In genomic region chrX:34300871-34301270, GRCh38 we compare ENCODE assay signal across 9 cellular contexts.
A peak's percentile ranks its signal among the peaks of the same experiment; 100 is the strongest.
DNase-seq lines count a peak whose midpoint lies in the region; ATAC-seq and TF ChIP-seq lines count a peak whose summit lies in the region.
"Had no signal": no experiment of that assay in that cellular context is flagged by ENCODE, and none has a peak within 500 bp of the region (broad histone marks: within the 10 kb centered on the region; RNA-seq: fewer than 3 reads in every experiment).

No MANE protein-coding gene starts in this region.

- H3K36me3 ChIP-seq in PC-9 (ENCODE audit: low read depth) (no peaks in the 10 kb centered on the region), fibroblast of lung (ENCODE audit: control insufficient read depth, insufficient read depth, low read length) (no peaks in the 10 kb centered on the region), psoas muscle (ENCODE audit: insufficient read depth in 1 of 2, low read depth in 1 of 2) (no peaks in the 10 kb centered on the region)

- H3K4me1 ChIP-seq in H9 (ENCODE audit: insufficient read depth, low read length), result no peaks in the 10 kb centered on the region
- H3K4me1 ChIP-seq in PC-9 (replicated peaks; ENCODE audit: insufficient read depth), result no peaks in the 10 kb centered on the region
- H3K4me1 ChIP-seq in fibroblast of lung (ENCODE audit: control insufficient read depth, extremely low read depth, insufficient read depth, low read length), result no peaks in the 10 kb centered on the region
- H3K4me1 ChIP-seq in psoas muscle, result no peaks in the 10 kb centered on the region

- H3T11ph ChIP-seq in H9 (ENCODE audit: low read length), result no peak overlapping the region

- H3K23ac ChIP-seq in H9 (ENCODE audit: insufficient read length, low read depth, low read length), result no peak overlapping the region

- H3K4me2 ChIP-seq in H9 (ENCODE audit: insufficient read depth, insufficient read length, low read length), result no peak overlapping the region
- H3K4me2 ChIP-seq in PC-9, result no peak overlapping the region
- no peak overlapping the region for H3K4me2 ChIP-seq in fibroblast of lung (ENCODE audit: extremely low read depth, insufficient read depth, low read length)

- H3F3A ChIP-seq in PC-9 (ENCODE audit: insufficient read depth, low read depth), result no peaks in the 10 kb centered on the region

- BruUV-seq in PC-9 (replicated peaks; lab: Mats Ljungman, UMichigan), result no TSS peak

- peaks cover 49% of the 10 kb centered on the region for H3K27me3 Mint-ChIP-seq in H9 (ENCODE audit: low read depth)
- H3K27me3 Mint-ChIP-seq: CD4-positive, CD25-positive, alpha-beta regulatory T cell had no signal

- no peak overlapping the region for H2AFZ ChIP-seq in H9 (ENCODE audit: low read length)
- no peak overlapping the region for H2AFZ ChIP-seq in PC-9
- H2AFZ ChIP-seq in fibroblast of lung (ENCODE audit: low read length), result no peak overlapping the region

- no peak overlapping the region for H4K8ac ChIP-seq in H9 (replicated peaks; ENCODE audit: insufficient read length, low read depth, low read length)

- H2BK12ac ChIP-seq in H9 (ENCODE audit: insufficient read length, low read depth, low read length), result no peak overlapping the region

- no peak overlapping the region for H2AK5ac ChIP-seq in H9 (ENCODE audit: insufficient read length, low read length)

- WGBS in H9 (ENCODE audit: extremely low coverage, insufficient read length, low lambda C conversion rate), result no CpG with 5 or more reads among the region's 1 CpG
- WGBS in psoas muscle, 3 donors, result 0 to 6% (median 0%) methylated on average over 1 of the region's 1 CpG

- H3K27ac ChIP-seq in H9 (ENCODE audit: insufficient read length, low read depth, low read length) (no peak overlapping the region), PC-9 (no peak overlapping the region), fibroblast of lung (ENCODE audit: insufficient read depth, low read length) (no peak overlapping the region), psoas muscle (no peak overlapping the region)

- no peak overlapping the region for H3K27ac Mint-ChIP-seq in H9
- H3K27ac Mint-ChIP-seq: CD4-positive, CD25-positive, alpha-beta regulatory T cell had no signal

- DNase-seq in NCI-H1694 treated with DMSO at 0.1 percent for 48 hours (lab: John Stamatoyannopoulos, UW) (peak; percentile 17), NCI-H1694 (lab: John Stamatoyannopoulos, UW) (no peak), H9 (peak; percentile 46), PC-9 (peak in 1 of 2 experiments; percentile 15), fibroblast of lung (ENCODE audit: low read depth in 2 of 2) (peak; percentile 6 to 76), psoas muscle (no peak), ureter (ENCODE audit: low spot score) (no peak)

- no peak overlapping the region for H2BK20ac ChIP-seq in H9 (ENCODE audit: low read depth, low read length, poor library complexity, severe bottlenecking)

- no peak overlapping the region for H3K4me3 Mint-ChIP-seq in H9
- H3K4me3 Mint-ChIP-seq: CD4-positive, CD25-positive, alpha-beta regulatory T cell had no signal

- CTCF ChIA-PET in PC-9 (lab: Charles Lee), result no interaction called here

- intact Hi-C loops in PC-9 (cut with micrococcal nuclease; ENCODE audit: unreplicated experiment), result loop anchor here (1.0 kb wide), 1 partner anchor 867 kb away; no protein-coding TSS in a partner anchor
- intact Hi-C loops in psoas muscle (cut with DNase I), result loop anchor here (5.0 kb wide), 2 partner anchors 864 to 869 kb away; no protein-coding TSS in a partner anchor

- H3K9me2 ChIP-seq in PC-9 (ENCODE audit: insufficient read depth), result no peaks in the 10 kb centered on the region

- no peak overlapping the region for H3K4ac ChIP-seq in H9 (ENCODE audit: low read depth, low read length)

- H3K56ac ChIP-seq in H9 (ENCODE audit: insufficient read length, low read depth, low read length), result no peak overlapping the region

- no peak overlapping the region for H2BK15ac ChIP-seq in H9 (ENCODE audit: low read depth, low read length)

- POLR2A ChIA-PET in PC-9 (lab: Charles Lee; ENCODE audit: unreplicated experiment), result no interaction called here

- H3K9me3 Mint-ChIP-seq in H9, result peaks cover 0 to 54% of the 10 kb centered on the region in 2 experiments

- H3K23me2 ChIP-seq in H9 (ENCODE audit: insufficient read length, low read depth, low read length, poor library complexity, severe bottlenecking), result no peaks in the 10 kb centered on the region

- H4K5ac ChIP-seq in H9 (ENCODE audit: insufficient read length, low read depth, low read length), result no peak overlapping the region

- ATAC-seq in psoas muscle, result no peak
- no peak for ATAC-seq in HG02678 (IDR thresholded peaks at IDR 0.05; ENCODE audit: unreplicated experiment)

- H2BK120ac ChIP-seq in H9 (ENCODE audit: low read depth, low read length, poor library complexity, severe bottlenecking), result no peak overlapping the region

- peak; percentile 91 for TF ChIP-seq CTCF in H9 (conservative IDR thresholded peaks at IDR 0.05)
- TF ChIP-seq CTCF in PC-9 (conservative IDR thresholded peaks at IDR 0.05), result peak; percentile 81
- peak; percentile 32 to 55 for TF ChIP-seq CTCF in fibroblast of lung (conservative IDR thresholded peaks at IDR 0.05 in 1 of 2, IDR thresholded peaks at IDR 0.05 in 1 of 2; ENCODE audit: low read depth in 1 of 2, low read length in 2 of 2)
- TF ChIP-seq CTCF in psoas muscle (IDR thresholded peaks at IDR 0.05), result peak; percentile 59

- H3K4me1 Mint-ChIP-seq in H9, result peaks cover 4 to 7% of the 10 kb centered on the region in 2 experiments; a peak in 3 of 4 replicates
- H3K4me1 Mint-ChIP-seq: CD4-positive, CD25-positive, alpha-beta regulatory T cell had no signal

- no peak overlapping the region for H3K4me3 ChIP-seq in PC-9
- no peak overlapping the region for H3K4me3 ChIP-seq in fibroblast of lung (replicated peaks in 1 of 4; ENCODE audit: control extremely low read depth in 1 of 4, insufficient read depth in 1 of 4, low read depth in 3 of 4, low read length in 4 of 4)
- H3K4me3 ChIP-seq in psoas muscle, result no peak overlapping the region

- H3K9ac ChIP-seq in H9 (ENCODE audit: extremely low read depth, insufficient read length, low read length) (no peak overlapping the region), fibroblast of lung (ENCODE audit: insufficient read depth, low read length) (no peak overlapping the region)

- H3K79me2 ChIP-seq in H9 (ENCODE audit: insufficient read depth, low read length), result no peaks in the 10 kb centered on the region
- no peaks in the 10 kb centered on the region for H3K79me2 ChIP-seq in PC-9 (ENCODE audit: low read depth)
- H3K79me2 ChIP-seq in fibroblast of lung (ENCODE audit: control insufficient read depth, insufficient read depth, low read length), result no peaks in the 10 kb centered on the region

- no peak overlapping the region for H3K18ac ChIP-seq in H9 (ENCODE audit: insufficient read length, low read depth, low read length)

- H3K79me1 ChIP-seq in H9 (ENCODE audit: insufficient read depth, low read depth, low read length, poor library complexity, severe bottlenecking), result no peaks in the 10 kb centered on the region

- H3K36me3 Mint-ChIP-seq in H9 (ENCODE audit: insufficient read depth in 1 of 3, low read depth in 3 of 3), result no peaks in the 10 kb centered on the region
- H3K36me3 Mint-ChIP-seq: CD4-positive, CD25-positive, alpha-beta regulatory T cell had no signal

- H3K9me3 ChIP-seq in H9 (ENCODE audit: control insufficient read depth, low read depth, low read length), result no peaks in the 10 kb centered on the region
- no peaks in the 10 kb centered on the region for H3K9me3 ChIP-seq in PC-9 (ENCODE audit: insufficient read depth, low read depth)
- H3K9me3 ChIP-seq in fibroblast of lung (ENCODE audit: control insufficient read depth, insufficient read depth, low read depth, low read length), result no peaks in the 10 kb centered on the region
- no peaks in the 10 kb centered on the region for H3K9me3 ChIP-seq in psoas muscle

- H4K91ac ChIP-seq in H9 (ENCODE audit: insufficient read length, low read depth, low read length), result no peak overlapping the region

- H4K20me1 ChIP-seq in H9 (ENCODE audit: control insufficient read depth, insufficient read depth, insufficient read length) (no peaks in the 10 kb centered on the region), PC-9 (ENCODE audit: insufficient read depth) (no peaks in the 10 kb centered on the region), fibroblast of lung (ENCODE audit: control insufficient read depth, extremely low read depth, insufficient read depth, low read length) (no peaks in the 10 kb centered on the region)

- H3K14ac ChIP-seq in H9 (ENCODE audit: insufficient read depth, low read length), result no peak overlapping the region

- no peak overlapping the region for H2BK5ac ChIP-seq in H9 (ENCODE audit: insufficient read length, low read length)

- H3K27me3 ChIP-seq in H9 (ENCODE audit: insufficient read depth, low read length) (no peaks in the 10 kb centered on the region; the same call in 1 of the 2 replicates), PC-9 (ENCODE audit: insufficient read depth, low read depth) (no peaks in the 10 kb centered on the region), fibroblast of lung (ENCODE audit: control insufficient read depth, insufficient read depth, low read length) (no peaks in the 10 kb centered on the region), psoas muscle (ENCODE audit: insufficient read depth in 3 of 3, low read length in 2 of 3) (peaks cover 0 to 2% (median 0%) of the 10 kb centered on the region in 3 donors)

Comparison
In these comparisons a context has a peak if more than half of its experiments do, and no peak if none do; other contexts are left out.
1. DNase-seq: peak in NCI-H1694 treated with DMSO at 0.1 percent for 48 hours (single experiment), H9 (single experiment) and fibroblast of lung (2 of 2); none in NCI-H1694 (single experiment), psoas muscle (0 of 2) and ureter (single experiment).
2. Peak in every context shown above with its lines, with median percentiles within 50 percentile points of each other: CTCF ChIP-seq.